ENCODE assay signal across 22 cellular contexts in genomic region chr4:93888768-93889167, GRCh38.
"Had no signal": no experiment of that assay in that cellular context is flagged by ENCODE, and none has a peak within 500 bp of the region (broad histone marks: within the 10 kb centered on the region; RNA-seq: fewer than 3 reads in every experiment).

No MANE protein-coding gene starts in this region.

- DNase-seq: central memory CD4-positive, alpha-beta T cell; colonic mucosa; cortex of kidney; effector CD8-positive, alpha-beta T cell; effector memory CD8-positive, alpha-beta T cell; endodermal cell; foreskin keratinocyte; heart left ventricle; hypothalamus; immature natural killer cell; islet precursor cell; kidney; kidney glomerular epithelial cell; left lung; left ventricle myocardium superior; lower lobe of right lung; mesenchymal stem cell had no signal

- H3K9me3 ChIP-seq: colonic mucosa, esophagus muscularis mucosa, gastroesophageal sphincter, heart left ventricle, left lung, lower lobe of right lung had no signal

- H3K4me1 ChIP-seq: colonic mucosa, esophagus muscularis mucosa, foreskin keratinocyte, gastroesophageal sphincter, heart left ventricle, left lung, lower lobe of right lung had no signal

- H3K36me3 ChIP-seq: colonic mucosa, esophagus muscularis mucosa, gastroesophageal sphincter, heart left ventricle, left lung, lower lobe of right lung had no signal

- H3K27me3 ChIP-seq: colonic mucosa, foreskin keratinocyte, gastroesophageal sphincter, heart left ventricle, hepatocyte, left lung had no signal

- H3K27ac ChIP-seq: colonic mucosa, esophagus muscularis mucosa, foreskin keratinocyte, gastroesophageal sphincter, heart left ventricle, hepatocyte, left lung, lower lobe of right lung had no signal

- FAIRE-seq: endothelial cell of umbilical vein, frontal cortex, kidney had no signal

- H3K4me3 ChIP-seq: colonic mucosa, esophagus muscularis mucosa, gastroesophageal sphincter, heart left ventricle, hepatocyte, left lung, lower lobe of right lung had no signal

- ATAC-seq: effector memory CD8-positive, alpha-beta T cell; foreskin keratinocyte; gastroesophageal sphincter; heart left ventricle; left lung; left ventricle myocardium superior; lower lobe of right lung had no signal
